ENCODE assay signal across 23 cellular contexts in genomic region chr9:68482548-68482947, GRCh38. TPM values are rescaled to one million over a fixed set of nuclear protein-coding genes. Genes with fewer than 3 reads are reported as not detected.
A peak's percentile ranks its signal among the peaks of the same experiment; 100 is the strongest.
DNase-seq lines count a peak whose midpoint lies in the region; ATAC-seq, FAIRE-seq and TF ChIP-seq lines count a peak whose summit lies in the region.
"Had no signal": no experiment of that assay in that cellular context is flagged by ENCODE, and none has a peak within 500 bp of the region (broad histone marks: within the 10 kb centered on the region; RNA-seq: fewer than 3 reads in every experiment).

No MANE protein-coding gene starts in this region.

- TF ChIP-seq RAD21 in HepG2 (CRISPR knock-in tag; IDR thresholded peaks at IDR 0.05), result no peak

- H2AFZ ChIP-seq in HepG2 (ENCODE audit: low read length), result no peak overlapping the region

- no peaks in the 10 kb centered on the region for H3K4me1 ChIP-seq in HepG2 (ENCODE audit: insufficient read depth, low read length)
- no peaks in the 10 kb centered on the region for H3K4me1 ChIP-seq in uterus

- CTCF ChIA-PET in HepG2 (lab: Yijun Ruan, JAX; ENCODE audit: low intra/inter-chr PET ratio, low total read pairs), result no interaction called here

- no peak for FAIRE-seq in HepG2 (lab: Jason Lieb, UNC)
- FAIRE-seq: D721Med had no signal

- H3K36me3 ChIP-seq in HepG2 (replicated peaks in 1 of 2; ENCODE audit: control insufficient read depth in 1 of 2, insufficient read depth in 2 of 2, low read length in 2 of 2) (no peaks in the 10 kb centered on the region), uterus (no peaks in the 10 kb centered on the region)

- DNase-seq in DMS 273 (lab: John Stamatoyannopoulos, UW; ENCODE audit: unreplicated experiment) (peak; percentile 13), DMS 273 treated with DMSO at 0.1 percent for 48 hours (lab: John Stamatoyannopoulos, UW) (no peak), left ventricle myocardium superior (no peak), Right ventricle myocardium inferior (ENCODE audit: missing footprints) (no peak), HepG2 (ENCODE audit: low spot score) (no peak), uterus (no peak), ecto neural progenitor cell (ENCODE audit: low spot score) (no peak)
- DNase-seq: AML-193, DMS79 treated with DMSO at 0.1 percent for 48 hours, HCEC 1CT, KG1, NCI-H1048, NCI-H146, NCI-H2029 treated with DMSO at 0.1 percent for 48 hours, SIG-M5 had no signal

- H3K27ac ChIP-seq in HepG2 (ENCODE audit: extremely low read length, insufficient read depth, low read length) (no peak overlapping the region), uterus (peak overlapping the region; percentile 61 to 78)
- H3K27ac ChIP-seq: 22Rv1, C4-2B had no signal

- 0% methylated on average over 1 of the region's 1 CpG for WGBS in HepG2 (ENCODE audit: low lambda C conversion rate)

- H3K4me3 ChIP-seq in HepG2 (replicated peaks in 1 of 3; ENCODE audit: insufficient read depth in 1 of 3, low read depth in 2 of 3, low read length in 3 of 3) (no peak overlapping the region), uterus (no peak overlapping the region)

- BruUV-seq in HepG2 (replicated peaks; lab: Mats Ljungman, UMichigan), result no TSS peak

- H3K27me3 ChIP-seq in HepG2 (ENCODE audit: control insufficient read depth in 1 of 2, insufficient read depth in 2 of 2, low read length in 2 of 2) (no peaks in the 10 kb centered on the region), uterus (no peaks in the 10 kb centered on the region)

- ATAC-seq in left ventricle myocardium superior (peak; percentile 51), Right ventricle myocardium inferior (no peak), HepG2 (no peak), GM19351 (IDR thresholded peaks at IDR 0.05; ENCODE audit: unreplicated experiment) (no peak)
- ATAC-seq: SK-N-SH treated with all-trans-retinoic acid at 6 μM for 48 hours had no signal

- TF ChIP-seq POLR2A in HepG2 (IDR thresholded peaks at IDR 0.05; ENCODE audit: insufficient read depth in 1 of 2, low read depth in 2 of 2, low read length in 2 of 2) (no peak), uterus (IDR thresholded peaks at IDR 0.05) (no peak)

- no peak overlapping the region for H3K4me2 ChIP-seq in HepG2 (ENCODE audit: low read depth, low read length)

- TF ChIP-seq CTCF in HepG2 (CRISPR knock-in tag; IDR thresholded peaks at IDR 0.05) (no peak), uterus (IDR thresholded peaks at IDR 0.05) (no peak)

- H3K9me3 ChIP-seq in HepG2 (ENCODE audit: low read length) (no peaks in the 10 kb centered on the region), uterus (peaks cover 0 to 2% of the 10 kb centered on the region in 2 donors)

- TF ChIP-seq EP300 in HepG2 (IDR thresholded peaks at IDR 0.05; ENCODE audit: low read depth in 2 of 2, low read length in 2 of 2), result no peak
- TF ChIP-seq EP300 in HepG2 (CRISPR knock-in tag; IDR thresholded peaks at IDR 0.05; ENCODE audit: borderline replicate concordance), result no peak

- POLR2A ChIA-PET in HepG2 (lab: Yijun Ruan, JAX), result no interaction called here

- in situ Hi-C loops in HepG2 (cut with HindIII; ENCODE audit: extremely low pct_ligation_motif_present, low pct_unique_long_range_greater_than_20kb), result no loop called here

- intact Hi-C loops in left ventricle myocardium superior (cut with micrococcal nuclease), result no loop called here
- intact Hi-C loops in Right ventricle myocardium inferior (cut with DNase I), result no loop called here
- intact Hi-C loops in HepG2 (cut with micrococcal nuclease; ENCODE audit: unreplicated experiment), result no loop called here
- intact Hi-C loops in uterus (cut with DNase I; ENCODE audit: low total_unique reads), result no loop called here

- H3K9ac ChIP-seq in HepG2 (ENCODE audit: insufficient read depth, low read depth, low read length), result no peak overlapping the region

- H3K79me2 ChIP-seq in HepG2 (ENCODE audit: insufficient read depth, low read length), result no peaks in the 10 kb centered on the region

- no peaks in the 10 kb centered on the region for H4K20me1 ChIP-seq in HepG2 (ENCODE audit: insufficient read depth, low read length)

TF ChIP-seq in HepG2, 621 proteins besides CTCF, POLR2A, EP300 and RAD21:
- no peak for TF ChIP-seq ZNF841 (CRISPR knock-in tag; IDR thresholded peaks at IDR 0.05; ENCODE audit: borderline replicate concordance)
- TF ChIP-seq IKZF5 (CRISPR knock-in tag; IDR thresholded peaks at IDR 0.05), result no peak
- TF ChIP-seq LCORL (IDR thresholded peaks at IDR 0.05), result peak; percentile 95
- no peak for TF ChIP-seq LCORL (CRISPR knock-in tag; IDR thresholded peaks at IDR 0.05)
- no peak for TF ChIP-seq ZNF784 (CRISPR knock-in tag; IDR thresholded peaks at IDR 0.05; ENCODE audit: borderline replicate concordance)
TF ChIP-seq in HepG2: peak in this region for 1.

RNA-seq across cellular contexts. Expression of gene TMEM252, which starts 58.1 kb away (rescaled TPM):
- total RNA-seq in left ventricle myocardium superior (not detected), Right ventricle myocardium inferior (not detected), HepG2 (2016; rRNA removed; fragmentation: Illumina TruSeq; extraction: Trizol) (not detected in 2 replicates), uterus (under 1 TPM in 1 of 4 donors, not detected in 3; 0.69 TPM)
- not detected in 2 replicates for total RNA-seq in HepG2 (2016; cell fraction: cytosol; rRNA removed; fragmentation: Illumina TruSeq; extraction: Trizol; ENCODE audit: low read depth)
- not detected in 2 replicates for total RNA-seq in HepG2 (2016; cell fraction: insoluble cytoplasmic fraction; rRNA removed; fragmentation: Illumina TruSeq; extraction: Trizol)
- not detected in 2 replicates for total RNA-seq in HepG2 (2016; cell fraction: membrane; rRNA removed; fragmentation: Illumina TruSeq; extraction: Trizol)
- total RNA-seq in HepG2 (2016; cell fraction: nucleus; rRNA removed; fragmentation: Illumina TruSeq; extraction: Trizol), result not detected in 2 replicates
- not detected in 2 replicates for polyA plus RNA-seq in HepG2 (2011; rRNA removed)
- polyA plus RNA-seq in HepG2 (2011; cell fraction: cytosol; rRNA removed), result not detected in 2 replicates
- polyA plus RNA-seq in HepG2 (2011; cell fraction: nucleus; rRNA removed), result not detected in 2 replicates
- polyA plus RNA-seq in HepG2 (2012), result not detected in 2 replicates
- not detected in 2 replicates for polyA plus RNA-seq in HepG2 (2016; cell fraction: cytosol; fragmentation: Illumina TruSeq; extraction: Trizol; ENCODE audit: low read depth)
- polyA plus RNA-seq in HepG2 (2016; cell fraction: insoluble cytoplasmic fraction; fragmentation: Illumina TruSeq; extraction: Trizol; ENCODE audit: low read depth), result not detected in 2 replicates
- polyA plus RNA-seq in HepG2 (2016; cell fraction: membrane; fragmentation: Illumina TruSeq; extraction: Trizol; ENCODE audit: low read depth), result not detected in 2 replicates
- polyA plus RNA-seq in HepG2 (2016; cell fraction: nucleus; fragmentation: Illumina TruSeq; extraction: Trizol; ENCODE audit: insufficient read depth, low read depth), result not detected in 2 replicates
- not detected in 2 replicates for polyA minus RNA-seq in HepG2 (2011; rRNA and poly(A)+ RNA removed; ENCODE audit: low replicate concordance)
- not detected in 2 replicates for polyA minus RNA-seq in HepG2 (2011; cell fraction: cytosol; rRNA and poly(A)+ RNA removed)
- polyA minus RNA-seq in HepG2 (2011; cell fraction: nucleus; rRNA and poly(A)+ RNA removed), result not detected in 2 replicates
- total RNA-seq: M059J, NCI-H460, RPMI7951 had no signal
